ENCODE assay signal across 24 cellular contexts in genomic region chr2:218187650-218188025, GRCh38. TPM values are rescaled to one million over a fixed set of nuclear protein-coding genes. Genes with fewer than 3 reads are reported as not detected.
DNase-seq lines count a peak whose midpoint lies in the region; ATAC-seq and TF ChIP-seq lines count a peak whose summit lies in the region.
"Had no signal": no experiment of that assay in that cellular context is flagged by ENCODE, and none has a peak within 500 bp of the region (broad histone marks: within the 10 kb centered on the region; RNA-seq: fewer than 3 reads in every experiment).

No MANE protein-coding gene starts in this region.

- H3K9me3 ChIP-seq in gastroesophageal sphincter, result no peaks in the 10 kb centered on the region
- H3K9me3 ChIP-seq in trophoblast cell (ENCODE audit: insufficient read depth, low read depth, low read length), result no peaks in the 10 kb centered on the region
- no peaks in the 10 kb centered on the region for H3K9me3 ChIP-seq in suprapubic skin

- TF ChIP-seq POLR2A in gastroesophageal sphincter (IDR thresholded peaks at IDR 0.05), result no peak
- no peak for TF ChIP-seq POLR2A in suprapubic skin (IDR thresholded peaks at IDR 0.05)

- H3K4me1 ChIP-seq in KMS-11 (ENCODE audit: low read depth, poor library complexity, severe bottlenecking) (peaks cover 5% of the 10 kb centered on the region), gastroesophageal sphincter (peaks cover 3 to 27% (median 11%) of the 10 kb centered on the region in 3 donors), trophoblast cell (ENCODE audit: control insufficient read depth in 1 of 2, insufficient read depth in 2 of 2, low read length in 2 of 2) (no peaks in the 10 kb centered on the region), suprapubic skin (peaks cover 16% of the 10 kb centered on the region)

- H2BK12ac ChIP-seq in trophoblast cell (ENCODE audit: low read length), result no peak overlapping the region

- DNase-seq in trophoblast cell (peak; percentile 71 to 75), suprapubic skin (ENCODE audit: low spot score in 2 of 2) (no peak), KBM-7 (no peak)
- no peak for DNase-seq in activated CD4-positive, alpha-beta T cell treated with anti-CD3 and anti-CD28 coated beads, Interleukin-2, amount 50 U/mL, for 4 hours
- DNase-seq: AML-193; C1 segment of cervical spinal cord; DMS53; GDM1; NCI-H1092; NCI-H1436; NCI-H2029; NCI-H226; NCI-H510A treated with DMSO at 0.1 percent for 48 hours; NCI-H748 treated with DMSO at 0.1 percent for 48 hours; NK-92 treated with Interleukin-12 subunit alpha and Interleukin-12 subunit beta, amount 100 ng/mL, for 24 hours; SHP77 treated with DMSO at 0.1 percent for 48 hours had no signal

- H2AK5ac ChIP-seq in trophoblast cell (ENCODE audit: low read length), result no peak overlapping the region

- no peaks in the 10 kb centered on the region for H3K27me3 ChIP-seq in KMS-11 (ENCODE audit: insufficient read depth, low read depth)
- no peaks in the 10 kb centered on the region for H3K27me3 ChIP-seq in gastroesophageal sphincter
- H3K27me3 ChIP-seq in trophoblast cell (ENCODE audit: insufficient read depth, low read length), result no peaks in the 10 kb centered on the region
- H3K27me3 ChIP-seq in suprapubic skin, result no peaks in the 10 kb centered on the region

- no peak overlapping the region for H3K27ac ChIP-seq in KMS-11
- H3K27ac ChIP-seq in gastroesophageal sphincter, result peak overlapping the region; percentile 37 to 69 (median 65)
- H3K27ac ChIP-seq in trophoblast cell (ENCODE audit: low read depth, low read length), result no peak overlapping the region
- peak overlapping the region; percentile 21 for H3K27ac ChIP-seq in suprapubic skin
- H3K27ac ChIP-seq: RWPE1, SK-N-MC had no signal

- peak overlapping the region; percentile 82; the same call in 1 of the 2 replicates for H2AFZ ChIP-seq in KMS-11 (ENCODE audit: low read depth)
- no peak overlapping the region for H2AFZ ChIP-seq in trophoblast cell (ENCODE audit: insufficient read depth, low read length, poor library complexity)

- H3K9ac ChIP-seq in KMS-11 (no peak overlapping the region), trophoblast cell (ENCODE audit: low read length) (no peak overlapping the region)

- no peak overlapping the region for H2BK120ac ChIP-seq in trophoblast cell (ENCODE audit: insufficient read depth, low read length, poor library complexity)

- TF ChIP-seq CTCF in KMS-11 (conservative IDR thresholded peaks at IDR 0.05; ENCODE audit: low read depth, low read length) (no peak), gastroesophageal sphincter (IDR thresholded peaks at IDR 0.05) (no peak), suprapubic skin (IDR thresholded peaks at IDR 0.05) (no peak)

- H3K4me3 ChIP-seq in KMS-11 (IDR thresholded peaks at IDR 0.05; ENCODE audit: insufficient read depth, low read depth, low read length) (no peak overlapping the region), gastroesophageal sphincter (no peak overlapping the region), trophoblast cell (ENCODE audit: low read depth, low read length) (no peak overlapping the region), suprapubic skin (no peak overlapping the region)
- H3K4me3 ChIP-seq: SK-N-MC had no signal

- no peaks in the 10 kb centered on the region for H3K79me2 ChIP-seq in KMS-11 (ENCODE audit: insufficient read depth, low read depth)
- no peaks in the 10 kb centered on the region for H3K79me2 ChIP-seq in trophoblast cell (ENCODE audit: control insufficient read depth, insufficient read depth, low read length, poor library complexity)

- H3K79me1 ChIP-seq in trophoblast cell (ENCODE audit: low read length), result no peaks in the 10 kb centered on the region

- H3K23ac ChIP-seq in trophoblast cell (ENCODE audit: low read length), result no peak overlapping the region

- H2BK5ac ChIP-seq in trophoblast cell (ENCODE audit: low read depth, low read length, poor library complexity), result no peak overlapping the region

- no peaks in the 10 kb centered on the region for H4K20me1 ChIP-seq in KMS-11 (ENCODE audit: insufficient read depth)

- H3K4ac ChIP-seq in trophoblast cell (ENCODE audit: low read depth, low read length), result no peak overlapping the region

- H3K36me3 ChIP-seq in KMS-11 (ENCODE audit: insufficient read depth), result no peaks in the 10 kb centered on the region
- H3K36me3 ChIP-seq in gastroesophageal sphincter, result no peaks in the 10 kb centered on the region
- no peaks in the 10 kb centered on the region for H3K36me3 ChIP-seq in trophoblast cell (ENCODE audit: control insufficient read depth in 1 of 2, insufficient read depth in 2 of 2, low read length in 2 of 2)
- no peaks in the 10 kb centered on the region for H3K36me3 ChIP-seq in suprapubic skin

- H3K18ac ChIP-seq in trophoblast cell (ENCODE audit: low read length), result no peak overlapping the region

- H3K14ac ChIP-seq in trophoblast cell (ENCODE audit: low read length), result no peak overlapping the region

- H4K8ac ChIP-seq in trophoblast cell (ENCODE audit: low read depth, low read length), result no peak overlapping the region

- no peak overlapping the region for H4K91ac ChIP-seq in trophoblast cell (ENCODE audit: low read depth, low read length)

- H4K12ac ChIP-seq in trophoblast cell (ENCODE audit: low read depth, low read length), result no peak overlapping the region

- ATAC-seq in gastroesophageal sphincter (peak; percentile 83), GM18868 (IDR thresholded peaks at IDR 0.05; ENCODE audit: unreplicated experiment) (no peak)

- in situ Hi-C loops in KBM-7 (cut with MboI; ENCODE audit: low pct_unique_long_range_greater_than_20kb, low sequenced_read_pairs), result no loop called here

- no peak overlapping the region for H3K4me2 ChIP-seq in KMS-11
- H3K4me2 ChIP-seq in trophoblast cell (ENCODE audit: low read length), result no peak overlapping the region

- TF ChIP-seq EP300 in gastroesophageal sphincter (IDR thresholded peaks at IDR 0.05) (no peak), suprapubic skin (IDR thresholded peaks at IDR 0.05) (no peak)

RNA-seq across cellular contexts. Expression of gene CXCR1, which starts 20.9 kb away (rescaled TPM):
- total RNA-seq in gastroesophageal sphincter (1 to 10 TPM in 1 of 4 donors, not detected in 3; 1.8 TPM), suprapubic skin (1 to 10 TPM in 1 of 4 donors, under 1 TPM in 1, not detected in 2; 0.87 to 1.0 TPM)
- not detected in 2 replicates for polyA plus RNA-seq in trophoblast cell (2013)
- total RNA-seq: A172, H4 had no signal
- polyA plus RNA-seq: AG04450 had no signal

RNA-seq across cellular contexts. Expression of gene ARPC2, which starts 29.4 kb away (rescaled TPM):
- total RNA-seq in gastroesophageal sphincter, result 100 to 1,000 TPM; 275 to 314 (median 287) TPM
- polyA plus RNA-seq in trophoblast cell (2013), result 573 and 598 TPM in 2 replicates
- 100 to 1,000 TPM; 267 to 384 (median 275) TPM for total RNA-seq in suprapubic skin

Comparison
In these comparisons a context has a peak if more than half of its experiments do, and no peak if none do; other contexts are left out.
1. H3K27ac ChIP-seq: peak in gastroesophageal sphincter (4 of 4) and suprapubic skin (single experiment); none in KMS-11 (single experiment) and trophoblast cell (single experiment).
2. DNase-seq: peak in trophoblast cell (2 of 2); none in suprapubic skin (0 of 2), KBM-7 (single experiment) and activated CD4-positive, alpha-beta T cell treated with anti-CD3 and anti-CD28 coated beads, Interleukin-2, amount 50 U/mL, for 4 hours (0 of 2).